Comparison of ENCODE assay signal across 27 cellular contexts in genomic region chr11:3344327-3344726, GRCh38. TPM values are rescaled to one million over a fixed set of nuclear protein-coding genes. Genes with fewer than 3 reads are reported as not detected.
DNase-seq lines count a peak whose midpoint lies in the region; ATAC-seq, FAIRE-seq and TF ChIP-seq lines count a peak whose summit lies in the region.
"Had no signal": no experiment of that assay in that cellular context is flagged by ENCODE, and none has a peak within 500 bp of the region (broad histone marks: within the 10 kb centered on the region; RNA-seq: fewer than 3 reads in every experiment).

No MANE protein-coding gene starts in this region.

- BruUV-seq in Calu3 (replicated peaks; lab: Mats Ljungman, UMichigan) (no TSS peak), MCF 10A (replicated peaks; lab: Mats Ljungman, UMichigan) (no TSS peak)

- peak; percentile 8 for FAIRE-seq in kidney (lab: Jason Lieb, UNC)
- FAIRE-seq in pancreas (lab: Jason Lieb, UNC) = no peak
- FAIRE-seq: A549, GM12878, GM12892, GM18507 had no signal

- DNase-seq in Calu3 (no peak), kidney (no peak), left kidney (ENCODE audit: low read depth, low spot score) (peak; percentile 17), pancreas (no peak), inferior parietal cortex (ENCODE audit: extremely low spot score) (no peak), NCI-H2227 treated with DMSO at 0.1 percent for 48 hours (lab: John Stamatoyannopoulos, UW) (no peak), MCF 10A (ENCODE audit: unreplicated experiment) (no peak)
- DNase-seq: AML-193; Caco-2; CD4-positive, alpha-beta T cell; CD8-positive, alpha-beta T cell; DMS 273 treated with DMSO at 0.1 percent for 48 hours; DMS153; DMS53; DMS79; DND-41; EL; GDM1 had no signal

- CTCF ChIA-PET in Calu3 (lab: Charles Lee) = no interaction called here
- CTCF ChIA-PET in MCF 10A (lab: Yijun Ruan, JAX) = no interaction called here

- TF ChIP-seq CTCF in Calu3 (IDR thresholded peaks at IDR 0.05; ENCODE audit: unreplicated experiment) (no peak), kidney (IDR thresholded peaks at IDR 0.05; ENCODE audit: borderline replicate concordance, extremely low read depth, insufficient read depth) (no peak), pancreas (IDR thresholded peaks at IDR 0.05) (no peak), MCF 10A (IDR thresholded peaks at IDR 0.05; ENCODE audit: unreplicated experiment) (no peak)

- POLR2A ChIA-PET in MCF 10A (lab: Yijun Ruan, JAX) = no interaction called here

- no peaks in the 10 kb centered on the region for H3K27me3 ChIP-seq in pancreas

- H3K4me1 Mint-ChIP-seq in Calu3 (ENCODE audit: low read depth, unreplicated experiment) (peaks cover 20% of the 10 kb centered on the region), MCF 10A (ENCODE audit: insufficient read depth, unreplicated experiment) (peaks cover 14% of the 10 kb centered on the region)
- H3K4me1 Mint-ChIP-seq: B cell had no signal

- H3K27me3 Mint-ChIP-seq in Calu3 (ENCODE audit: unreplicated experiment) = no peaks in the 10 kb centered on the region
- H3K27me3 Mint-ChIP-seq in MCF 10A (ENCODE audit: insufficient read depth, unreplicated experiment) = peaks cover 38% of the 10 kb centered on the region

- H3K36me3 Mint-ChIP-seq in Calu3 (ENCODE audit: insufficient read depth, unreplicated experiment) (peaks cover 9% of the 10 kb centered on the region), MCF 10A (ENCODE audit: insufficient read depth, unreplicated experiment) (no peaks in the 10 kb centered on the region)

- H3K4me3 ChIP-seq in kidney (ENCODE audit: low read length in 2 of 2) (peak overlapping the region in 1 of 2 donors; percentile 7), pancreas (no peak overlapping the region)
- H3K4me3 ChIP-seq: A549; BLaER1 treated with 17β-estradiol and CSF1 and Interleukin-3, amounts not matched to agents 10 nM and 100 nM; GM12878 had no signal

- no peaks in the 10 kb centered on the region for H3K36me3 ChIP-seq in kidney (ENCODE audit: control insufficient read depth in 1 of 2, insufficient read depth in 2 of 2, low read length in 2 of 2)
- H3K36me3 ChIP-seq in pancreas = no peaks in the 10 kb centered on the region

- intact Hi-C loops in Calu3 (cut with micrococcal nuclease; ENCODE audit: unreplicated experiment) (no loop called here), kidney (cut with DNase I) (loop anchor here (10.0 kb wide), 1 partner anchor 60 kb away; no protein-coding TSS in a partner anchor), pancreas (cut with DNase I) (loop anchor here in 1 of 3 donors (10.0 kb wide), 1 partner anchor 70 kb away; no protein-coding TSS in a partner anchor), MCF 10A (cut with micrococcal nuclease) (no loop called here)

- peaks cover 0 to 5% of the 10 kb centered on the region in 2 donors for H3K9me3 ChIP-seq in kidney (ENCODE audit: control insufficient read depth in 1 of 2, low read length in 2 of 2)
- no peaks in the 10 kb centered on the region for H3K9me3 ChIP-seq in pancreas
- H3K9me3 ChIP-seq: Caco-2 had no signal

- H3K27ac ChIP-seq in kidney (ENCODE audit: low read depth in 2 of 2, low read length in 2 of 2) (no peak overlapping the region), pancreas (peak overlapping the region in 2 of 4 donors; percentile 26 to 30)
- H3K27ac ChIP-seq: 22Rv1; A549; BLaER1 treated with 17β-estradiol and CSF1 and Interleukin-3, amounts not matched to agents 10 nM and 100 nM; C4-2B had no signal

- H3K27ac Mint-ChIP-seq in Calu3 (ENCODE audit: unreplicated experiment) = peak overlapping the region; percentile 7
- H3K27ac Mint-ChIP-seq in MCF 10A (ENCODE audit: low read depth, unreplicated experiment) = no peak overlapping the region
- H3K27ac Mint-ChIP-seq: B cell; CD4-positive, alpha-beta T cell; CD8-positive, alpha-beta T cell had no signal

- H3K9me3 Mint-ChIP-seq in Calu3 (ENCODE audit: low read depth, unreplicated experiment) (peaks cover 15% of the 10 kb centered on the region), MCF 10A (ENCODE audit: unreplicated experiment) (peaks cover 8% of the 10 kb centered on the region)

- H3K4me1 ChIP-seq in kidney (ENCODE audit: control insufficient read depth in 1 of 2, insufficient read depth in 1 of 2, low read depth in 1 of 2, low read length in 2 of 2) (peaks cover 4 to 6% of the 10 kb centered on the region in 2 donors), pancreas (peaks cover 5 to 15% (median 9%) of the 10 kb centered on the region in 3 donors)
- H3K4me1 ChIP-seq: A549 had no signal

- WGBS in pancreas, 2 donors = 12 to 16% methylated on average over 3 of the region's 3 CpGs

- H3K4me3 Mint-ChIP-seq in Calu3 (ENCODE audit: low read depth, unreplicated experiment) = peak overlapping the region; percentile 10
- H3K4me3 Mint-ChIP-seq in MCF 10A (ENCODE audit: unreplicated experiment) = no peak overlapping the region
- H3K4me3 Mint-ChIP-seq: B cell; CD4-positive, alpha-beta T cell; CD8-positive, alpha-beta T cell had no signal

- no peak overlapping the region for H3K9ac ChIP-seq in kidney (ENCODE audit: low read length in 2 of 2)
- H3K9ac ChIP-seq: BLaER1 treated with 17β-estradiol and CSF1 and Interleukin-3, amounts not matched to agents 10 nM and 100 nM had no signal

- ATAC-seq in pancreas (peak; percentile 52 to 78 (median 70)), HG03095 (IDR thresholded peaks at IDR 0.05; ENCODE audit: unreplicated experiment) (no peak)
- ATAC-seq: A549; CD8-positive, alpha-beta T cell; GM12878 had no signal

RNA-seq across cellular contexts. Expression of gene ZNF195, which starts 34.6 kb away (rescaled TPM):
- 65.5 and 66.0 TPM in 2 replicates for total RNA-seq in Calu3 (2022)
- 25.3 TPM for total RNA-seq in kidney
- polyA plus RNA-seq in kidney (ENCODE audit: insufficient read depth, low read depth, low replicate concordance) = 12.9 TPM
- total RNA-seq in pancreas = 10 to 100 TPM; 11.4 to 20.4 (median 14.4) TPM
- polyA plus RNA-seq in pancreas = 10 to 100 TPM; 13.3 to 18.1 TPM
- total RNA-seq in MCF 10A (2022) = 29.1 and 42.5 TPM in 2 replicates
